ENCODE assay signal across 17 cellular contexts in genomic region chr4:129246850-129247542, GRCh38.
DNase-seq lines count a peak whose midpoint lies in the region; ATAC-seq and TF ChIP-seq lines count a peak whose summit lies in the region.
"Had no signal": no experiment of that assay in that cellular context is flagged by ENCODE, and none has a peak within 500 bp of the region (broad histone marks: within the 10 kb centered on the region; RNA-seq: fewer than 3 reads in every experiment).

No MANE protein-coding gene starts in this region.

- CTCF ChIA-PET in activated CD4-positive, alpha-beta memory T cell treated with anti-CD3 and anti-CD28 coated beads for 36 hours (lab: Charles Lee) = no interaction called here

- no peaks in the 10 kb centered on the region for H3K9me3 Mint-ChIP-seq in activated CD4-positive, alpha-beta memory T cell treated with anti-CD3 and anti-CD28 coated beads for 36 hours
- H3K9me3 Mint-ChIP-seq: activated B cell treated with CpG ODN at 0.5 μM for 24 hours; naive thymus-derived CD8-positive, alpha-beta T cell had no signal

- no peak overlapping the region for H3K4me3 Mint-ChIP-seq in activated CD4-positive, alpha-beta memory T cell treated with anti-CD3 and anti-CD28 coated beads for 36 hours
- H3K4me3 Mint-ChIP-seq: activated B cell treated with CpG ODN at 0.5 μM for 24 hours; naive thymus-derived CD8-positive, alpha-beta T cell had no signal

- H3K36me3 Mint-ChIP-seq in activated CD4-positive, alpha-beta memory T cell treated with anti-CD3 and anti-CD28 coated beads for 36 hours = no peaks in the 10 kb centered on the region
- H3K36me3 Mint-ChIP-seq: naive thymus-derived CD8-positive, alpha-beta T cell had no signal

- ATAC-seq in mucosa of descending colon (peak; percentile 75), GM21423 (IDR thresholded peaks at IDR 0.05; ENCODE audit: unreplicated experiment) (no peak), GM18909 (IDR thresholded peaks at IDR 0.05; ENCODE audit: poor library complexity, unreplicated experiment) (no peak), HG03097 (IDR thresholded peaks at IDR 0.05; ENCODE audit: low FRiP score, unreplicated experiment) (no peak)
- ATAC-seq: naive thymus-derived CD8-positive, alpha-beta T cell had no signal

- TF ChIP-seq CTCF in mucosa of descending colon (IDR thresholded peaks at IDR 0.05) = no peak

- POLR2A ChIA-PET in activated CD4-positive, alpha-beta memory T cell treated with anti-CD3 and anti-CD28 coated beads for 36 hours (lab: Charles Lee) = no interaction called here

- H3K4me1 Mint-ChIP-seq in activated CD4-positive, alpha-beta memory T cell treated with anti-CD3 and anti-CD28 coated beads for 36 hours (ENCODE audit: low read depth) = no peaks in the 10 kb centered on the region
- H3K4me1 Mint-ChIP-seq: activated B cell treated with CpG ODN at 0.5 μM for 24 hours; naive thymus-derived CD8-positive, alpha-beta T cell had no signal

- no peak overlapping the region for H3K4me3 ChIP-seq in mucosa of descending colon
- H3K4me3 ChIP-seq: adrenal gland, dorsolateral prefrontal cortex, spleen, thoracic aorta had no signal

- H3K27ac Mint-ChIP-seq in activated CD4-positive, alpha-beta memory T cell treated with anti-CD3 and anti-CD28 coated beads for 36 hours = no peak overlapping the region
- H3K27ac Mint-ChIP-seq: activated B cell treated with CpG ODN at 0.5 μM for 24 hours; naive thymus-derived CD8-positive, alpha-beta T cell had no signal

- no peaks in the 10 kb centered on the region for H3K4me1 ChIP-seq in mucosa of descending colon (ENCODE audit: low read depth)
- H3K4me1 ChIP-seq: adrenal gland, spleen had no signal

- H3K27me3 Mint-ChIP-seq in activated CD4-positive, alpha-beta memory T cell treated with anti-CD3 and anti-CD28 coated beads for 36 hours = peaks cover 5% of the 10 kb centered on the region
- H3K27me3 Mint-ChIP-seq: activated B cell treated with CpG ODN at 0.5 μM for 24 hours, progenitor cell of endocrine pancreas had no signal

- no peaks in the 10 kb centered on the region for H3K9me3 ChIP-seq in mucosa of descending colon
- H3K9me3 ChIP-seq: adrenal gland, spleen, thoracic aorta had no signal

- H3K36me3 ChIP-seq in mucosa of descending colon (ENCODE audit: low read depth) = no peaks in the 10 kb centered on the region
- H3K36me3 ChIP-seq: adrenal gland, spleen, thoracic aorta had no signal

- DNase-seq in HT-29 (ENCODE audit: low spot score) (peak; percentile 27), NCI-H2029 (lab: John Stamatoyannopoulos, UW) (peak; percentile 98), NCI-H526 treated with DMSO at 0.1 percent for 48 hours (lab: John Stamatoyannopoulos, UW) (peak; percentile 28), mucosa of descending colon (peak in 1 of 3 donors; percentile 12)
- no peak for DNase-seq in activated CD4-positive, alpha-beta memory T cell treated with anti-CD3 and anti-CD28 coated beads for 36 hours
- DNase-seq: activated B cell treated with CpG ODN at 0.5 μM for 24 hours; adrenal gland; dorsolateral prefrontal cortex; MV-4-11; naive thymus-derived CD8-positive, alpha-beta T cell; spleen; T-helper 2 cell had no signal

- intact Hi-C loops in mucosa of descending colon (cut with DNase I, micrococcal nuclease) = no loop called here
- intact Hi-C loops in activated CD4-positive, alpha-beta memory T cell treated with anti-CD3 and anti-CD28 coated beads for 36 hours (cut with micrococcal nuclease) = no loop called here
